ENCODE assay signal across 14 cellular contexts in genomic region chr16:81478294-81478693, GRCh38. TPM values are rescaled to one million over a fixed set of nuclear protein-coding genes. Genes with fewer than 3 reads are reported as not detected.
DNase-seq lines count a peak whose midpoint lies in the region; ATAC-seq, FAIRE-seq and TF ChIP-seq lines count a peak whose summit lies in the region.
"Had no signal": no experiment of that assay in that cellular context is flagged by ENCODE, and none has a peak within 500 bp of the region (broad histone marks: within the 10 kb centered on the region; RNA-seq: fewer than 3 reads in every experiment).

No MANE protein-coding gene starts in this region.

- no peaks in the 10 kb centered on the region for H3K9me2 ChIP-seq in Karpas-422 (replicated peaks; ENCODE audit: insufficient read depth, low read length)

- TF ChIP-seq CTCF in CD14-positive monocyte (IDR thresholded peaks at IDR 0.05) (no peak), endodermal cell (conservative IDR thresholded peaks at IDR 0.05) (no peak), osteoblast (IDR thresholded peaks at IDR 0.05; ENCODE audit: extremely low read depth, low read depth, low read length) (no peak)

- H3K4me1 ChIP-seq in Karpas-422 (ENCODE audit: low read length) (peaks cover 51% of the 10 kb centered on the region), endodermal cell (ENCODE audit: control insufficient read depth, insufficient read depth, low read length) (peaks cover 5% of the 10 kb centered on the region), osteoblast (ENCODE audit: insufficient read depth, low read length) (peaks cover 18% of the 10 kb centered on the region), HAP-1 (no peaks in the 10 kb centered on the region)
- H3K4me1 ChIP-seq: BE2C, parathyroid adenoma had no signal

- H3K9ac ChIP-seq in Karpas-422 (ENCODE audit: low read length) (peak overlapping the region; percentile 34), endodermal cell (ENCODE audit: extremely low read depth, low read length, poor library complexity, severe bottlenecking) (no peak overlapping the region)
- H3K9ac ChIP-seq: parathyroid adenoma had no signal

- H3K27ac Mint-ChIP-seq in CD14-positive monocyte (peak overlapping the region; percentile 98 to 100 (median 99)), endodermal cell (peak overlapping the region; percentile 36)
- H3K27ac Mint-ChIP-seq: type B pancreatic cell had no signal

- intact Hi-C loops in CD14-positive monocyte (cut with micrococcal nuclease), result loop anchor here in 1 of 2 donors (2.0 to 10.0 kb wide), 3 partner anchors 31 to 157 kb away; no protein-coding TSS in a partner anchor

- H3K9me3 Mint-ChIP-seq in CD14-positive monocyte (peaks cover 0 to 2% (median 0%) of the 10 kb centered on the region in 7 donors), endodermal cell (no peaks in the 10 kb centered on the region)
- H3K9me3 Mint-ChIP-seq: type B pancreatic cell had no signal

- no peak for FAIRE-seq in GM19239 (lab: Jason Lieb, UNC)
- FAIRE-seq: colon had no signal

- H3K4me3 ChIP-seq in Karpas-422 (ENCODE audit: low read length) (peak overlapping the region; percentile 48; the same call in 1 of the 2 replicates), endodermal cell (ENCODE audit: low read length) (no peak overlapping the region), osteoblast (ENCODE audit: insufficient read depth, low read length) (no peak overlapping the region), HAP-1 (no peak overlapping the region)

- H3K4me2 ChIP-seq in Karpas-422 (ENCODE audit: low read depth, low read length, poor library complexity, severe bottlenecking) (peak overlapping the region; percentile 64), osteoblast (ENCODE audit: insufficient read depth, low read length) (no peak overlapping the region)

- H3K36me3 ChIP-seq in Karpas-422 (ENCODE audit: insufficient read depth, low read length) (no peaks in the 10 kb centered on the region), endodermal cell (ENCODE audit: control insufficient read depth, insufficient read depth, low read length) (peaks cover 20% of the 10 kb centered on the region), osteoblast (ENCODE audit: insufficient read depth, low read length) (no peaks in the 10 kb centered on the region), HAP-1 (replicated peaks) (no peaks in the 10 kb centered on the region; the same call in 1 of the 2 replicates)
- H3K36me3 ChIP-seq: BE2C had no signal

- H3K4me3 Mint-ChIP-seq in CD14-positive monocyte (peak overlapping the region; percentile 72 to 89), endodermal cell (no peak overlapping the region)
- H3K4me3 Mint-ChIP-seq: type B pancreatic cell had no signal

- no peak for DNase-seq in CD14-positive monocyte (ENCODE audit: low spot score)
- peak; percentile 43 for DNase-seq in Karpas-422
- DNase-seq in endodermal cell, result no peak
- peak; percentile 8 for DNase-seq in osteoblast (ENCODE audit: insufficient read length, low spot score, missing footprints)
- no peak for DNase-seq in HAP-1 (ENCODE audit: low spot score in 2 of 2)
- DNase-seq in activated CD4-positive, alpha-beta T cell treated with anti-CD3 and anti-CD28 coated beads for 4 hours, result no peak
- DNase-seq in GM19239 (ENCODE audit: insufficient read length, low spot score), result no peak
- DNase-seq: activated T-cell treated with anti-CD3 and anti-CD28 coated beads for 4 hours, BE2C, NCI-H510A had no signal

- H3K9me3 ChIP-seq in Karpas-422 (ENCODE audit: low read length), result no peaks in the 10 kb centered on the region
- no peaks in the 10 kb centered on the region for H3K9me3 ChIP-seq in endodermal cell (ENCODE audit: control insufficient read depth, low read length)
- H3K9me3 ChIP-seq in osteoblast (ENCODE audit: low read depth, low read length), result no peaks in the 10 kb centered on the region
- no peaks in the 10 kb centered on the region for H3K9me3 ChIP-seq in HAP-1
- H3K9me3 ChIP-seq: BE2C had no signal

- in situ Hi-C loops in HAP-1 (cut with MboI; ENCODE audit: low sequenced_read_pairs), result no loop called here

- peaks cover 45 to 63% of the 10 kb centered on the region in 2 donors for H3K36me3 Mint-ChIP-seq in CD14-positive monocyte
- peaks cover 33% of the 10 kb centered on the region for H3K36me3 Mint-ChIP-seq in endodermal cell (ENCODE audit: low read depth)

- H3K27ac ChIP-seq in Karpas-422 (ENCODE audit: low read length), result no peak overlapping the region
- H3K27ac ChIP-seq in endodermal cell (ENCODE audit: low read depth, low read length), result no peak overlapping the region
- no peak overlapping the region for H3K27ac ChIP-seq in osteoblast (ENCODE audit: low read depth, low read length)

- H3K79me2 ChIP-seq in Karpas-422 (ENCODE audit: low read length), result no peaks in the 10 kb centered on the region
- peaks cover 55% of the 10 kb centered on the region for H3K79me2 ChIP-seq in osteoblast (ENCODE audit: insufficient read depth, low read length)

- no peak for ATAC-seq in GM18520 (IDR thresholded peaks at IDR 0.05; ENCODE audit: unreplicated experiment)

- WGBS in endodermal cell (ENCODE audit: insufficient coverage in 1 of 2, insufficient read length in 1 of 2), 2 experiments, result 93 to 94% methylated on average over 10 of the region's 10 CpGs

- H3K27me3 ChIP-seq in Karpas-422 (ENCODE audit: low read length) (no peaks in the 10 kb centered on the region), endodermal cell (ENCODE audit: control insufficient read depth, insufficient read depth, low read length, poor library complexity, severe bottlenecking) (no peaks in the 10 kb centered on the region), osteoblast (ENCODE audit: insufficient read depth, low read length) (no peaks in the 10 kb centered on the region), HAP-1 (ENCODE audit: low read depth) (no peaks in the 10 kb centered on the region)
- H3K27me3 ChIP-seq: BE2C had no signal

- H3K27me3 Mint-ChIP-seq in CD14-positive monocyte (ENCODE audit: low read depth in 3 of 3) (peaks cover 0 to 5% (median 2%) of the 10 kb centered on the region in 3 donors), endodermal cell (ENCODE audit: insufficient read depth) (no peaks in the 10 kb centered on the region)
- H3K27me3 Mint-ChIP-seq: type B pancreatic cell had no signal

- H2AFZ ChIP-seq in Karpas-422 (ENCODE audit: low read length) (no peak overlapping the region), osteoblast (ENCODE audit: low read length) (no peak overlapping the region)
- H2AFZ ChIP-seq: parathyroid adenoma had no signal

- peaks cover 99% of the 10 kb centered on the region for H3K4me1 Mint-ChIP-seq in CD14-positive monocyte
- peaks cover 38% of the 10 kb centered on the region for H3K4me1 Mint-ChIP-seq in endodermal cell

- H4K20me1 ChIP-seq in Karpas-422 (ENCODE audit: insufficient read depth, low read depth, low read length), result no peaks in the 10 kb centered on the region
- peaks cover 32% of the 10 kb centered on the region for H4K20me1 ChIP-seq in osteoblast (ENCODE audit: insufficient read depth, low read length)

RNA-seq across cellular contexts. Expression of gene CMIP, which starts 33.7 kb away (rescaled TPM):
- under 1 TPM; 0.85 to 0.93 TPM for polyA plus RNA-seq in CD14-positive monocyte
- total RNA-seq in Karpas-422 (2014; rRNA removed; shearing (Covaris generic); ENCODE audit: low replicate concordance), result 5.0 and 12.7 TPM in 2 replicates
- total RNA-seq in endodermal cell (10 to 100 TPM; 64.0 to 64.7 TPM), osteoblast (6.2 and 8.3 TPM in 2 replicates)
- polyA plus RNA-seq in endodermal cell (2013, experiment 1 of 2), result 52.7 TPM
- polyA plus RNA-seq in endodermal cell (2013, experiment 2 of 2), result 47.8 TPM

Comparison
In these comparisons a context has a peak if more than half of its experiments do, and no peak if none do; other contexts are left out.
1. DNase-seq: peak in Karpas-422 (single experiment) and osteoblast (single experiment); none in CD14-positive monocyte (single experiment), endodermal cell (single experiment), HAP-1 (0 of 2), activated CD4-positive, alpha-beta T cell treated with anti-CD3 and anti-CD28 coated beads for 4 hours (0 of 2) and GM19239 (single experiment).